Comparison of ENCODE assay signal across 8 cellular contexts in the genomic region with DNA sequence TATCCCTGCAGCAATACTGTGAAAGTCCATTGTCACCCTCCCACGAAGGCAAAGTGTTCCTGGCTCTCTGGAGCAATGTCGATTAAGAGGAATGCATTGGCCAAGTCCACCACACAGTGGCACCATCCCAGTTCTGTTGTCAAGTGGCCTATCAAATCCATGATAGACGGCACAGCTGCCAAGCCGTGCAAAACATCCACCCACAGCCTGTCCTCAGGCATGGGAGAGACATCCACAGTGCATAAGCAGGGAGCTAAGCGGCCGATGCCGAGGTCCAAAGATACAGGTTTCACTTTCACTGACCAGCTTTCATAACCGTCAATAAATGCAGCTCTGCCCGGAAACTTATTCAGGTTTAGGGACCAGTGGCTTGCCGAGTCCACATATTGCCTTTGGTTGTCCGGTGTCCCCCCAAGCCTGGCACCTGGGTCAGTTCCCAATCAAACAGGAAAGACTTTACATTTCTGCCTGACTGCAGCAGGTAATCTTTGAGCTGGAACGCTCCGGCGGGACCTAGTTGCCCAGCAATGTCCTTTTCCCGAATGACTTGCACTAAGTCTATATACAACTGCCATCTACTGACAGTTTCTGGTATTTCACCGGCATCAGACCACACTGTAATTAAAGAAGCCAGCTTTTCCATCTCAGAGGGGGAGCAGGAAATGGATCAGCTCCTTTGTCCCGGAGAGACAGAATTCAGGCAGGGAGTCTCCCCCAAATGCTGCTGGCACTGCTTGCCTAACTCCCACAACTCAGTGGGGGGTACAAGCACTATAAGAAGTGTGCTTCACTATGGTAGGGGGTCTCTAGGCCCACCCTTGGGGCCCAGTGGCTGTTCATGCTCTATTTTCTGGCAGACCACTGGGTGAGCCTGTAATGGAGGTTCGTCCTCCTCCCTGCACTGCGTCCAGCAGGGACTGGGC. TPM values are rescaled to one million over a fixed set of nuclear protein-coding genes. Genes with fewer than 3 reads are reported as not detected.
DNase-seq lines count a peak whose midpoint lies in the region; ATAC-seq and TF ChIP-seq lines count a peak whose summit lies in the region.

No MANE protein-coding gene starts in this region.

- H3K9ac ChIP-seq in skeletal muscle tissue (ENCODE audit: low read depth in 1 of 3, low read length in 3 of 3), result peak overlapping the region; percentile 80 to 94 (median 90)

- peak overlapping the region; percentile 80 to 98 (median 98) for H3K4me3 ChIP-seq in skeletal muscle tissue (ENCODE audit: low read length in 3 of 3)

- H3K27ac Mint-ChIP-seq in activated B cell treated with CpG ODN at 0.5 μM for 24 hours, result peak overlapping the region; percentile 71
- peak overlapping the region; percentile 77 for H3K27ac Mint-ChIP-seq in central memory CD8-positive, alpha-beta T cell (ENCODE audit: low read depth)
- peak overlapping the region; percentile 84 to 96 (median 92) for H3K27ac Mint-ChIP-seq in immature natural killer cell

- H3K27ac ChIP-seq in skeletal muscle tissue (ENCODE audit: low read depth, low read length), result peak overlapping the region; percentile 83

- H3K36me3 ChIP-seq in skeletal muscle tissue (ENCODE audit: control insufficient read depth in 3 of 3, insufficient read depth in 3 of 3, low read length in 3 of 3), result peaks cover 0 to 6% (median 4%) of the 10 kb centered on the region in 3 donors

- no peaks in the 10 kb centered on the region for H3K9me3 ChIP-seq in skeletal muscle tissue (ENCODE audit: control insufficient read depth in 3 of 3, low read length in 3 of 3)

- H3K4me3 Mint-ChIP-seq in activated B cell treated with CpG ODN at 0.5 μM for 24 hours, result peak overlapping the region; percentile 91
- peak overlapping the region; percentile 86 for H3K4me3 Mint-ChIP-seq in central memory CD8-positive, alpha-beta T cell
- peak overlapping the region; percentile 90 to 99 (median 96) for H3K4me3 Mint-ChIP-seq in immature natural killer cell

- H3K27me3 Mint-ChIP-seq in activated B cell treated with CpG ODN at 0.5 μM for 24 hours, result no peaks in the 10 kb centered on the region
- H3K27me3 Mint-ChIP-seq in central memory CD8-positive, alpha-beta T cell, result no peaks in the 10 kb centered on the region
- H3K27me3 Mint-ChIP-seq in immature natural killer cell (ENCODE audit: low read depth in 3 of 3), result peaks cover 0 to 3% (median 3%) of the 10 kb centered on the region in 3 donors

- H3K4me1 ChIP-seq in skeletal muscle tissue (ENCODE audit: control insufficient read depth in 3 of 3, insufficient read depth in 3 of 3, low read length in 3 of 3), result peaks cover 20 to 41% (median 35%) of the 10 kb centered on the region in 3 donors

- CTCF ChIA-PET in activated B cell treated with CpG ODN at 0.5 μM for 24 hours (lab: Charles Lee), result interaction anchor here (0.7 to 3.4 kb wide), 37 partner anchors 9 to 583 kb away, joined by 3 to 23 read pairs (median 4); partner anchors contain the start of genes ZKSCAN4, ZKSCAN8, ZSCAN26 and ZSCAN31

- H3K36me3 Mint-ChIP-seq in activated B cell treated with CpG ODN at 0.5 μM for 24 hours (ENCODE audit: low read depth) (peaks cover 11% of the 10 kb centered on the region), immature natural killer cell (no peaks in the 10 kb centered on the region)
- H3K36me3 Mint-ChIP-seq in central memory CD8-positive, alpha-beta T cell (ENCODE audit: insufficient read depth), result peaks cover 6% of the 10 kb centered on the region

- POLR2A ChIA-PET in activated B cell treated with CpG ODN at 0.5 μM for 24 hours (lab: Charles Lee), result interaction anchor here (0.5 to 1.9 kb wide), 17 partner anchors 21 to 1209 kb away, joined by 3 to 8 read pairs (median 4); partner anchors contain the start of genes PGBD1, ZKSCAN4, ZKSCAN8 and ZSCAN26

- peak; percentile 69 for DNase-seq in NCI-H2196 treated with DMSO at 0.1 percent for 48 hours (lab: John Stamatoyannopoulos, UW; ENCODE audit: unreplicated experiment)
- peak; percentile 41 for DNase-seq in activated B cell treated with CpG ODN at 0.5 μM for 24 hours
- DNase-seq in central memory CD8-positive, alpha-beta T cell (ENCODE audit: low spot score in 2 of 2), result peak; percentile 39 to 52
- DNase-seq in immature natural killer cell, result peak; percentile 71 to 77 (median 76)

- ATAC-seq in HG03095 (IDR thresholded peaks at IDR 0.05; ENCODE audit: unreplicated experiment) (peak; percentile 56), activated B cell treated with CpG ODN at 0.5 μM for 24 hours (ENCODE audit: low read depth) (peak; percentile 85), HG03039 (IDR thresholded peaks at IDR 0.05; ENCODE audit: unreplicated experiment) (no peak)
- ATAC-seq in central memory CD8-positive, alpha-beta T cell (replicated peaks; ENCODE audit: extremely low read depth, poor library complexity, severe bottlenecking), result peak; percentile 75

- H3K9me3 Mint-ChIP-seq in activated B cell treated with CpG ODN at 0.5 μM for 24 hours (no peaks in the 10 kb centered on the region), immature natural killer cell (no peaks in the 10 kb centered on the region)
- no peaks in the 10 kb centered on the region for H3K9me3 Mint-ChIP-seq in central memory CD8-positive, alpha-beta T cell

- H3K4me1 Mint-ChIP-seq in activated B cell treated with CpG ODN at 0.5 μM for 24 hours (peaks cover 21% of the 10 kb centered on the region), immature natural killer cell (peaks cover 33 to 36% of the 10 kb centered on the region in 2 donors)
- peaks cover 27% of the 10 kb centered on the region for H3K4me1 Mint-ChIP-seq in central memory CD8-positive, alpha-beta T cell

- intact Hi-C loops in activated B cell treated with CpG ODN at 0.5 μM for 24 hours (cut with micrococcal nuclease), result loop anchor here (1.0 to 5.0 kb wide), 8 partner anchors 27 to 1194 kb away; no protein-coding TSS in a partner anchor

- TF ChIP-seq CTCF in GM12873 (IDR thresholded peaks at IDR 0.05; ENCODE audit: insufficient read depth, low read depth, low read length, missing control alignments) (peak; percentile 76), activated B cell treated with CpG ODN at 0.5 μM for 24 hours (IDR thresholded peaks at IDR 0.05) (peak; percentile 82)

- no peaks in the 10 kb centered on the region for H3K27me3 ChIP-seq in skeletal muscle tissue (ENCODE audit: control insufficient read depth in 3 of 3, insufficient read depth in 3 of 3, low read length in 3 of 3)

RNA-seq across cellular contexts. Expression of gene ZKSCAN3, which starts 6.3 kb away (rescaled TPM):
- total RNA-seq in activated B cell treated with CpG ODN at 0.5 μM for 24 hours (5.6 and 6.3 TPM in 2 replicates), skeletal muscle tissue (6.3 TPM)
- polyA plus RNA-seq in immature natural killer cell, result 1 to 10 TPM; 1.0 to 4.7 (median 2.0) TPM

RNA-seq across cellular contexts. Expression of gene ZSCAN31, which starts 20.1 kb away (rescaled TPM):
- total RNA-seq in activated B cell treated with CpG ODN at 0.5 μM for 24 hours, result 1.0 and 3.6 TPM in 2 replicates
- polyA plus RNA-seq in immature natural killer cell, result 1 to 10 TPM in 2 of 3 donors, not detected in 1; 1.5 to 2.3 TPM
- total RNA-seq in skeletal muscle tissue, result 12.5 TPM

RNA-seq across cellular contexts. Expression of gene ZSCAN12, which starts 43.5 kb away (rescaled TPM):
- total RNA-seq in activated B cell treated with CpG ODN at 0.5 μM for 24 hours (12.8 and 13.0 TPM in 2 replicates), skeletal muscle tissue (5.7 TPM)
- polyA plus RNA-seq in immature natural killer cell, result 1 to 10 TPM; 1.6 to 3.4 (median 1.9) TPM
